In the genomic region with DNA sequence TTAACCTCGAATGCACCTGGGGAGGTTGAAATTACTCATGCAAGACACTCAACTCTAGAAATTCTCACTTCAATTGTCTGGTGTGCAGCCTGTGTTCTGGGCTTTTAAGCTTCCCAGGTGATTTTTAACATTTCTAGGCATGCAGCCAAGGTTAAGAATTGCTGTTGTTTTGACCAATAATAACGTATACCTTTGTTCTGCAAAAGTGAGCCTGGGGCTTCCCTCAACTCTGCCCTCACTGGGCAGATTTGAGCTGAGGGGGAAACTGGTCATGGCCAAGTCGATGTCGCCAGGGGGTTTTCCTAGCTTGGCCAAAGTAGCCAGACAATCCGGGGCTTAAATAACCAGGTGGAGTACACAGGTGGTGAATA, we compare ENCODE assay signal across 13 cellular contexts. TPM values are rescaled to one million over a fixed set of nuclear protein-coding genes. Genes with fewer than 3 reads are reported as not detected.
DNase-seq lines count a peak whose midpoint lies in the region; ATAC-seq, FAIRE-seq and TF ChIP-seq lines count a peak whose summit lies in the region.
"Had no signal": no experiment of that assay in that cellular context is flagged by ENCODE, and none has a peak within 500 bp of the region (broad histone marks: within the 10 kb centered on the region; RNA-seq: fewer than 3 reads in every experiment).

No MANE protein-coding gene starts in this region.

- H3K27ac Mint-ChIP-seq in memory B cell, result peak overlapping the region; percentile 43

- H3K36me3 ChIP-seq in HepG2 (replicated peaks in 1 of 2; ENCODE audit: control insufficient read depth in 1 of 2, insufficient read depth in 2 of 2, low read length in 2 of 2), result no peaks in the 10 kb centered on the region
- H3K36me3 ChIP-seq: cardiac muscle cell had no signal

- no peak for TF ChIP-seq CTCF in HepG2 (CRISPR knock-in tag; IDR thresholded peaks at IDR 0.05)

- H3K4me1 Mint-ChIP-seq in memory B cell, result peaks cover 21% of the 10 kb centered on the region

- no peak overlapping the region for H3K4me2 ChIP-seq in HepG2 (ENCODE audit: low read depth, low read length)

- H3K79me2 ChIP-seq in HepG2 (ENCODE audit: insufficient read depth, low read length), result no peaks in the 10 kb centered on the region

- H3K27me3 Mint-ChIP-seq in memory B cell, result no peaks in the 10 kb centered on the region
- H3K27me3 Mint-ChIP-seq: natural killer cell treated with Interleukin-12 subunit alpha and Interleukin-12 subunit beta and Interleukin-15 and Interleukin-18, amount 100 ng/mL, for 72 hours had no signal

- intact Hi-C loops in HepG2 (cut with micrococcal nuclease; ENCODE audit: unreplicated experiment), result no loop called here

- no peak for TF ChIP-seq RAD21 in HepG2 (CRISPR knock-in tag; IDR thresholded peaks at IDR 0.05)

- H3K9me3 Mint-ChIP-seq in memory B cell, result no peaks in the 10 kb centered on the region
- H3K9me3 Mint-ChIP-seq: natural killer cell treated with Interleukin-12 subunit alpha and Interleukin-12 subunit beta and Interleukin-15 and Interleukin-18, amount 100 ng/mL, for 72 hours had no signal

- no peaks in the 10 kb centered on the region for H4K20me1 ChIP-seq in HepG2 (ENCODE audit: insufficient read depth, low read length)

- DNase-seq in memory B cell (ENCODE audit: low spot score in 2 of 2) (peak; percentile 21 to 44), HepG2 (ENCODE audit: low spot score) (no peak), nucleus accumbens (lab: John Stamatoyannopoulos, UW) (no peak), amygdala (lab: John Stamatoyannopoulos, UW) (no peak)
- DNase-seq: activated CD4-positive, alpha-beta T cell treated with anti-CD3 and anti-CD28 coated beads, Interleukin-2, amount 50 U/mL, for 1 hour; stimulated activated CD4-positive, alpha-beta T cell treated with anti-CD3 and anti-CD28 coated beads, Interleukin-4, amount 100 ng/mL, for 24 hours had no signal

- no peaks in the 10 kb centered on the region for H3K4me1 ChIP-seq in HepG2 (ENCODE audit: insufficient read depth, low read length)

- no peak for FAIRE-seq in HepG2 (lab: Jason Lieb, UNC)
- FAIRE-seq: RCC 7860 had no signal

- H3K4me3 Mint-ChIP-seq in memory B cell, result peak overlapping the region; percentile 37
- H3K4me3 Mint-ChIP-seq: natural killer cell treated with Interleukin-12 subunit alpha and Interleukin-12 subunit beta and Interleukin-15 and Interleukin-18, amount 100 ng/mL, for 72 hours had no signal

- H3K27ac ChIP-seq in HepG2 (ENCODE audit: extremely low read length, insufficient read depth, low read length), result no peak overlapping the region
- H3K27ac ChIP-seq: cardiac muscle cell had no signal

- peak; percentile 84 for ATAC-seq in GM19025 (IDR thresholded peaks at IDR 0.05; ENCODE audit: low read depth, unreplicated experiment)
- peak; percentile 89 for ATAC-seq in HG02571 (IDR thresholded peaks at IDR 0.05; ENCODE audit: unreplicated experiment)
- peak; percentile 75 for ATAC-seq in HG03469 (IDR thresholded peaks at IDR 0.05; ENCODE audit: unreplicated experiment)
- peak; percentile 93 for ATAC-seq in memory B cell (ENCODE audit: low read depth)
- ATAC-seq in HepG2, result no peak

- H2AFZ ChIP-seq in HepG2 (ENCODE audit: low read length), result no peak overlapping the region

- in situ Hi-C loops in HepG2 (cut with HindIII; ENCODE audit: extremely low pct_ligation_motif_present, low pct_unique_long_range_greater_than_20kb), result no loop called here

- BruUV-seq in HepG2 (replicated peaks; lab: Mats Ljungman, UMichigan), result no TSS peak

- H3K9ac ChIP-seq in HepG2 (ENCODE audit: insufficient read depth, low read depth, low read length), result no peak overlapping the region

- CTCF ChIA-PET in HepG2 (lab: Yijun Ruan, JAX; ENCODE audit: low intra/inter-chr PET ratio, low total read pairs), result no interaction called here

- peaks cover 0 to 4% of the 10 kb centered on the region in 2 experiments; a peak in 1 of 5 replicates for H3K27me3 ChIP-seq in HepG2 (ENCODE audit: control insufficient read depth in 1 of 2, insufficient read depth in 2 of 2, low read length in 2 of 2)
- H3K27me3 ChIP-seq: cardiac muscle cell had no signal

- no peaks in the 10 kb centered on the region for H3K36me3 Mint-ChIP-seq in memory B cell
- H3K36me3 Mint-ChIP-seq: natural killer cell treated with Interleukin-12 subunit alpha and Interleukin-12 subunit beta and Interleukin-15 and Interleukin-18, amount 100 ng/mL, for 72 hours had no signal

- POLR2A ChIA-PET in HepG2 (lab: Yijun Ruan, JAX), result no interaction called here

- no peaks in the 10 kb centered on the region for H3K9me3 ChIP-seq in HepG2 (ENCODE audit: low read length)

- TF ChIP-seq POLR2A in HepG2 (IDR thresholded peaks at IDR 0.05; ENCODE audit: insufficient read depth in 1 of 2, low read depth in 2 of 2, low read length in 2 of 2), result no peak

- TF ChIP-seq EP300 in HepG2 (IDR thresholded peaks at IDR 0.05; ENCODE audit: low read depth in 2 of 2, low read length in 2 of 2) (no peak), HepG2 (CRISPR knock-in tag; IDR thresholded peaks at IDR 0.05; ENCODE audit: borderline replicate concordance) (no peak)

- WGBS in HepG2 (ENCODE audit: low lambda C conversion rate), result 0% methylated on average over 2 of the region's 5 CpGs

- no peak overlapping the region for H3K4me3 ChIP-seq in HepG2 (replicated peaks in 1 of 3; ENCODE audit: insufficient read depth in 1 of 3, low read depth in 2 of 3, low read length in 3 of 3)
- H3K4me3 ChIP-seq: cardiac muscle cell had no signal

TF ChIP-seq in HepG2, 621 proteins besides CTCF, POLR2A, EP300 and RAD21 (continues in another document):
- TF ChIP-seq STAG1 (CRISPR knock-in tag; IDR thresholded peaks at IDR 0.05) (no peak), CC2D1A (CRISPR knock-in tag; IDR thresholded peaks at IDR 0.05) (no peak), GABPA (IDR thresholded peaks at IDR 0.05; ENCODE audit: low read depth, low read length) (no peak), GABPA (CRISPR knock-in tag; IDR thresholded peaks at IDR 0.05; ENCODE audit: low read depth) (no peak), ISX (CRISPR knock-in tag; conservative IDR thresholded peaks at IDR 0.05) (no peak), ZNF331 (CRISPR knock-in tag; IDR thresholded peaks at IDR 0.05) (no peak), FOXJ3 (CRISPR knock-in tag; IDR thresholded peaks at IDR 0.05; ENCODE audit: borderline replicate concordance) (no peak)

RNA-seq across cellular contexts. Expression of a gene that starts 0.6 kb away (rescaled TPM):
- total RNA-seq in HepG2 (2016; rRNA removed; fragmentation: Illumina TruSeq; extraction: Trizol), result not detected in 2 replicates
- not detected in 2 replicates for total RNA-seq in HepG2 (2016; cell fraction: cytosol; rRNA removed; fragmentation: Illumina TruSeq; extraction: Trizol; ENCODE audit: low read depth)
- not detected in 2 replicates for total RNA-seq in HepG2 (2016; cell fraction: insoluble cytoplasmic fraction; rRNA removed; fragmentation: Illumina TruSeq; extraction: Trizol)
- not detected in 2 replicates for total RNA-seq in HepG2 (2016; cell fraction: membrane; rRNA removed; fragmentation: Illumina TruSeq; extraction: Trizol)
- not detected in 2 replicates for total RNA-seq in HepG2 (2016; cell fraction: nucleus; rRNA removed; fragmentation: Illumina TruSeq; extraction: Trizol)
- polyA plus RNA-seq in HepG2 (2011; rRNA removed), result not detected in 2 replicates
- polyA plus RNA-seq in HepG2 (2011; cell fraction: cytosol; rRNA removed), result not detected in 2 replicates
- not detected in 2 replicates for polyA plus RNA-seq in HepG2 (2011; cell fraction: nucleus; rRNA removed)
- not detected in 2 replicates for polyA plus RNA-seq in HepG2 (2012)
- polyA plus RNA-seq in HepG2 (2016; cell fraction: cytosol; fragmentation: Illumina TruSeq; extraction: Trizol; ENCODE audit: low read depth), result not detected in 2 replicates
- not detected in 2 replicates for polyA plus RNA-seq in HepG2 (2016; cell fraction: insoluble cytoplasmic fraction; fragmentation: Illumina TruSeq; extraction: Trizol; ENCODE audit: low read depth)
- polyA plus RNA-seq in HepG2 (2016; cell fraction: membrane; fragmentation: Illumina TruSeq; extraction: Trizol; ENCODE audit: low read depth), result not detected in 2 replicates
- polyA plus RNA-seq in HepG2 (2016; cell fraction: nucleus; fragmentation: Illumina TruSeq; extraction: Trizol; ENCODE audit: insufficient read depth, low read depth), result not detected in 2 replicates
- not detected in 2 replicates for polyA minus RNA-seq in HepG2 (2011; rRNA and poly(A)+ RNA removed; ENCODE audit: low replicate concordance)
- not detected in 2 replicates for polyA minus RNA-seq in HepG2 (2011; cell fraction: cytosol; rRNA and poly(A)+ RNA removed)
- not detected in 2 replicates for polyA minus RNA-seq in HepG2 (2011; cell fraction: nucleus; rRNA and poly(A)+ RNA removed)
- total RNA-seq: cardiac muscle cell, HT1080 had no signal
- polyA plus RNA-seq: cardiac muscle cell had no signal

RNA-seq across cellular contexts. Expression of a gene that starts 22.1 kb away (rescaled TPM):
- total RNA-seq in HepG2 (2016; rRNA removed; fragmentation: Illumina TruSeq; extraction: Trizol), result not detected in 2 replicates
- total RNA-seq in HepG2 (2016; cell fraction: cytosol; rRNA removed; fragmentation: Illumina TruSeq; extraction: Trizol; ENCODE audit: low read depth), result not detected in 2 replicates
- total RNA-seq in HepG2 (2016; cell fraction: insoluble cytoplasmic fraction; rRNA removed; fragmentation: Illumina TruSeq; extraction: Trizol), result not detected in 2 replicates
- total RNA-seq in HepG2 (2016; cell fraction: membrane; rRNA removed; fragmentation: Illumina TruSeq; extraction: Trizol), result not detected in 2 replicates
- not detected in 2 replicates for total RNA-seq in HepG2 (2016; cell fraction: nucleus; rRNA removed; fragmentation: Illumina TruSeq; extraction: Trizol)
- polyA plus RNA-seq in HepG2 (2011; rRNA removed), result not detected in 2 replicates
- not detected in 2 replicates for polyA plus RNA-seq in HepG2 (2011; cell fraction: cytosol; rRNA removed)
- polyA plus RNA-seq in HepG2 (2011; cell fraction: nucleus; rRNA removed), result not detected in 2 replicates
- polyA plus RNA-seq in HepG2 (2012), result not detected in 2 replicates
- polyA plus RNA-seq in HepG2 (2016; cell fraction: cytosol; fragmentation: Illumina TruSeq; extraction: Trizol; ENCODE audit: low read depth), result not detected in 2 replicates
- polyA plus RNA-seq in HepG2 (2016; cell fraction: insoluble cytoplasmic fraction; fragmentation: Illumina TruSeq; extraction: Trizol; ENCODE audit: low read depth), result not detected in 2 replicates
- polyA plus RNA-seq in HepG2 (2016; cell fraction: membrane; fragmentation: Illumina TruSeq; extraction: Trizol; ENCODE audit: low read depth), result not detected in 2 replicates
- polyA plus RNA-seq in HepG2 (2016; cell fraction: nucleus; fragmentation: Illumina TruSeq; extraction: Trizol; ENCODE audit: insufficient read depth, low read depth), result not detected in 2 replicates
- polyA minus RNA-seq in HepG2 (2011; rRNA and poly(A)+ RNA removed; ENCODE audit: low replicate concordance), result not detected in 2 replicates
- polyA minus RNA-seq in HepG2 (2011; cell fraction: cytosol; rRNA and poly(A)+ RNA removed), result not detected in 2 replicates
- not detected in 2 replicates for polyA minus RNA-seq in HepG2 (2011; cell fraction: nucleus; rRNA and poly(A)+ RNA removed)
- total RNA-seq: cardiac muscle cell; HT1080; natural killer cell treated with Interleukin-12 subunit alpha and Interleukin-12 subunit beta and Interleukin-15 and Interleukin-18, amount 100 ng/mL, for 72 hours had no signal
- polyA plus RNA-seq: cardiac muscle cell had no signal

Comparison
In these comparisons a context has a peak if more than half of its experiments do, and no peak if none do; other contexts are left out.
1. DNase-seq: peak in memory B cell (2 of 2); none in HepG2 (single experiment), nucleus accumbens (0 of 56) and amygdala (0 of 56).